ENCODE assay signal across 13 cellular contexts in the genomic region with DNA sequence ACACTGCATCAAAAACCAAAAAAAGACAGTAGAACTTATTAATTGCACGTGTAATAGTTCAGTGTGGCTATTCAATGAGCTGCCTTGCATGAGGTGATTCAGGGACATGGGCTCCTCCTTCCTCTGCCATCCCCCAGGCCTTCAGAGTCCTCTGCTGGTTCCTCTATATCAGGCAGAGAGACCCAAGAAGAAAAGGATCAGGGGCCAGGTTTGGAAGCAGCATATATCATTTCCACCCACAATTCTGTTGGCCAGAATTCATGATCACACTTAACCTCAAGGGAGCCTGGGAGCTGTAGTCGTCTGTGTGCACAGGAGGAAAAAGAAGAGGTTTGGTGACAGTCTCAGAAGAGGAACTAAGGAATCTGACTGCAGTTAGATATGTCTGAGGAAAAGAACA.
DNase-seq lines count a peak whose midpoint lies in the region; ATAC-seq and TF ChIP-seq lines count a peak whose summit lies in the region.
"Had no signal": no experiment of that assay in that cellular context is flagged by ENCODE, and none has a peak within 500 bp of the region (broad histone marks: within the 10 kb centered on the region; RNA-seq: fewer than 3 reads in every experiment).

No MANE protein-coding gene starts in this region.

- H3K27me3 Mint-ChIP-seq in WTC11 (ENCODE audit: low read depth): no peaks in the 10 kb centered on the region

- peak overlapping the region; percentile 38 for H3K4me2 ChIP-seq in smooth muscle cell

- H3K4me1 ChIP-seq in smooth muscle cell (ENCODE audit: low read depth): peaks cover 4% of the 10 kb centered on the region
- H3K4me1 ChIP-seq: breast epithelium, HAP-1 had no signal

- H3K27me3 ChIP-seq in smooth muscle cell (ENCODE audit: low read depth): no peaks in the 10 kb centered on the region
- H3K27me3 ChIP-seq: breast epithelium had no signal

- no peaks in the 10 kb centered on the region for H4K20me1 ChIP-seq in smooth muscle cell (ENCODE audit: low read depth)

- no peak overlapping the region for H2AFZ ChIP-seq in smooth muscle cell (ENCODE audit: low read depth)

- TF ChIP-seq POLR2A in lower leg skin (IDR thresholded peaks at IDR 0.05): no peak

- no peaks in the 10 kb centered on the region for H3K79me2 ChIP-seq in smooth muscle cell (ENCODE audit: low read depth)

- intact Hi-C loops in lower leg skin (cut with DNase I; ENCODE audit: low total_unique reads): no loop called here

- H3K36me3 ChIP-seq in smooth muscle cell (ENCODE audit: low read depth): no peaks in the 10 kb centered on the region
- H3K36me3 ChIP-seq: breast epithelium, HAP-1 had no signal

- no peak for TF ChIP-seq CTCF in WTC11 (IDR thresholded peaks at IDR 0.05)
- no peak for TF ChIP-seq CTCF in smooth muscle cell (IDR thresholded peaks at IDR 0.05; ENCODE audit: borderline replicate concordance, insufficient read depth, poor library complexity, severe bottlenecking)
- no peak for TF ChIP-seq CTCF in lower leg skin (IDR thresholded peaks at IDR 0.05)

- H3K27ac ChIP-seq in smooth muscle cell (ENCODE audit: low read depth): peak overlapping the region; percentile 45
- H3K27ac ChIP-seq: breast epithelium had no signal

- H3K36me3 Mint-ChIP-seq in WTC11: no peaks in the 10 kb centered on the region
- H3K36me3 Mint-ChIP-seq: immature natural killer cell had no signal

- ATAC-seq in WTC11: peak; percentile 60
- no peak for ATAC-seq in GM19395 (IDR thresholded peaks at IDR 0.05; ENCODE audit: unreplicated experiment)
- no peak for ATAC-seq in GM19035 (IDR thresholded peaks at IDR 0.05; ENCODE audit: unreplicated experiment)

- H3F3A ChIP-seq in smooth muscle cell (ENCODE audit: low read depth): peaks cover 4% of the 10 kb centered on the region

- no peaks in the 10 kb centered on the region for H3K9me3 ChIP-seq in smooth muscle cell (replicated peaks; ENCODE audit: low read depth)
- H3K9me3 ChIP-seq: breast epithelium, HAP-1 had no signal

- DNase-seq in NOMO-1 (lab: John Stamatoyannopoulos, UW; ENCODE audit: unreplicated experiment in 2 of 2): peak; percentile 12 to 18
- no peak for DNase-seq in NOMO-1 treated with dmso at 0.1 percent for 144 hours (lab: John Stamatoyannopoulos, UW; ENCODE audit: unreplicated experiment)
- peak; percentile 36 for DNase-seq in NOMO-1 treated with DMSO at 0.1 percent for 48 hours (lab: John Stamatoyannopoulos, UW; ENCODE audit: unreplicated experiment)
- no peak for DNase-seq in WTC11 (ENCODE audit: low spot score)
- DNase-seq in smooth muscle cell (lab: John Stamatoyannopoulos, UW; ENCODE audit: unreplicated experiment): no peak
- no peak for DNase-seq in lower leg skin (ENCODE audit: low spot score in 2 of 2)
- DNase-seq: immature natural killer cell, NCI-H226 had no signal

- H3K9ac ChIP-seq in smooth muscle cell (ENCODE audit: low read depth): no peak overlapping the region

- H3K9me3 Mint-ChIP-seq in WTC11: no peaks in the 10 kb centered on the region
- H3K9me3 Mint-ChIP-seq: immature natural killer cell had no signal

- H3K4me3 Mint-ChIP-seq in WTC11: no peak overlapping the region
- H3K4me3 Mint-ChIP-seq: immature natural killer cell had no signal

- no peaks in the 10 kb centered on the region for H3K4me1 Mint-ChIP-seq in WTC11

- POLR2A ChIA-PET in WTC11 (lab: Charles Lee): no interaction called here

- no peak overlapping the region for H3K27ac Mint-ChIP-seq in WTC11
- H3K27ac Mint-ChIP-seq: immature natural killer cell had no signal

- CTCF ChIA-PET in WTC11 (lab: Charles Lee): interaction anchor here (0.9 kb wide), 1 partner anchor 69 kb away, joined by 4 read pairs; no protein-coding TSS in a partner anchor

- WGBS in smooth muscle cell (ENCODE audit: low lambda C conversion rate): 74% methylated on average over 2 of the region's 2 CpGs
- WGBS in lower leg skin, 2 donors: 39 to 41% methylated on average over 2 of the region's 2 CpGs

- H3K4me3 ChIP-seq in smooth muscle cell (no peak overlapping the region), lower leg skin (ENCODE audit: low read depth, poor library complexity, severe bottlenecking) (no peak overlapping the region)
- H3K4me3 ChIP-seq: breast epithelium, HAP-1, skin epidermis had no signal

TF ChIP-seq in WTC11, 78 proteins besides CTCF, POLR2A, EP300 and RAD21:
- TF ChIP-seq, protein P1, sequence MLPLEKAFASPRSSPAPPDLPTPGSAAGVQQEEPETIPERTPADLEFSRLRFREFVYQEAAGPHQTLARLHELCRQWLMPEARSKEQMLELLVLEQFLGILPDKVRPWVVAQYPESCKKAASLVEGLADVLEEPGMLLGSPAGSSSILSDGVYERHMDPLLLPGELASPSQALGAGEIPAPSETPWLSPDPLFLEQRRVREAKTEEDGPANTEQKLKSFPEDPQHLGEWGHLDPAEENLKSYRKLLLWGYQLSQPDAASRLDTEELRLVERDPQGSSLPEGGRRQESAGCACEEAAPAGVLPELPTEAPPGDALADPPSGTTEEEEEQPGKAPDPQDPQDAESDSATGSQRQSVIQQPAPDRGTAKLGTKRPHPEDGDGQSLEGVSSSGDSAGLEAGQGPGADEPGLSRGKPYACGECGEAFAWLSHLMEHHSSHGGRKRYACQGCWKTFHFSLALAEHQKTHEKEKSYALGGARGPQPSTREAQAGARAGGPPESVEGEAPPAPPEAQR (CRISPR knock-in tag; IDR thresholded peaks at IDR 0.05): no peak
- no peak for TF ChIP-seq NFYB (CRISPR knock-in tag; conservative IDR thresholded peaks at IDR 0.05; ENCODE audit: low read depth)
- TF ChIP-seq SP1 (CRISPR knock-in tag; conservative IDR thresholded peaks at IDR 0.05): no peak
- TF ChIP-seq, protein P2, sequence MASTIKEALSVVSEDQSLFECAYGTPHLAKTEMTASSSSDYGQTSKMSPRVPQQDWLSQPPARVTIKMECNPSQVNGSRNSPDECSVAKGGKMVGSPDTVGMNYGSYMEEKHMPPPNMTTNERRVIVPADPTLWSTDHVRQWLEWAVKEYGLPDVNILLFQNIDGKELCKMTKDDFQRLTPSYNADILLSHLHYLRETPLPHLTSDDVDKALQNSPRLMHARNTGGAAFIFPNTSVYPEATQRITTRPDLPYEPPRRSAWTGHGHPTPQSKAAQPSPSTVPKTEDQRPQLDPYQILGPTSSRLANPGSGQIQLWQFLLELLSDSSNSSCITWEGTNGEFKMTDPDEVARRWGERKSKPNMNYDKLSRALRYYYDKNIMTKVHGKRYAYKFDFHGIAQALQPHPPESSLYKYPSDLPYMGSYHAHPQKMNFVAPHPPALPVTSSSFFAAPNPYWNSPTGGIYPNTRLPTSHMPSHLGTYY (CRISPR knock-in tag; IDR thresholded peaks at IDR 0.05): no peak
- TF ChIP-seq MXD4 (CRISPR knock-in tag; IDR thresholded peaks at IDR 0.05; ENCODE audit: borderline replicate concordance): no peak
- no peak for TF ChIP-seq NR3C1 (CRISPR knock-in tag; conservative IDR thresholded peaks at IDR 0.05; ENCODE audit: low read depth)
- TF ChIP-seq CREM (CRISPR knock-in tag; IDR thresholded peaks at IDR 0.05): no peak
- no peak for TF ChIP-seq HMGA2 (CRISPR knock-in tag; IDR thresholded peaks at IDR 0.05)
- TF ChIP-seq TEAD1 (CRISPR knock-in tag; IDR thresholded peaks at IDR 0.05): no peak
- TF ChIP-seq, protein P3, sequence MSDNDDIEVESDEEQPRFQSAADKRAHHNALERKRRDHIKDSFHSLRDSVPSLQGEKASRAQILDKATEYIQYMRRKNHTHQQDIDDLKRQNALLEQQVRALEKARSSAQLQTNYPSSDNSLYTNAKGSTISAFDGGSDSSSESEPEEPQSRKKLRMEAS (CRISPR knock-in tag; IDR thresholded peaks at IDR 0.05): no peak
- TF ChIP-seq, protein P4, sequence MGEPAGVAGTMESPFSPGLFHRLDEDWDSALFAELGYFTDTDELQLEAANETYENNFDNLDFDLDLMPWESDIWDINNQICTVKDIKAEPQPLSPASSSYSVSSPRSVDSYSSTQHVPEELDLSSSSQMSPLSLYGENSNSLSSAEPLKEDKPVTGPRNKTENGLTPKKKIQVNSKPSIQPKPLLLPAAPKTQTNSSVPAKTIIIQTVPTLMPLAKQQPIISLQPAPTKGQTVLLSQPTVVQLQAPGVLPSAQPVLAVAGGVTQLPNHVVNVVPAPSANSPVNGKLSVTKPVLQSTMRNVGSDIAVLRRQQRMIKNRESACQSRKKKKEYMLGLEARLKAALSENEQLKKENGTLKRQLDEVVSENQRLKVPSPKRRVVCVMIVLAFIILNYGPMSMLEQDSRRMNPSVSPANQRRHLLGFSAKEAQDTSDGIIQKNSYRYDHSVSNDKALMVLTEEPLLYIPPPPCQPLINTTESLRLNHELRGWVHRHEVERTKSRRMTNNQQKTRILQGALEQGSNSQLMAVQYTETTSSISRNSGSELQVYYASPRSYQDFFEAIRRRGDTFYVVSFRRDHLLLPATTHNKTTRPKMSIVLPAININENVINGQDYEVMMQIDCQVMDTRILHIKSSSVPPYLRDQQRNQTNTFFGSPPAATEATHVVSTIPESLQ (CRISPR knock-in tag; IDR thresholded peaks at IDR 0.05): no peak
- TF ChIP-seq, protein P5, sequence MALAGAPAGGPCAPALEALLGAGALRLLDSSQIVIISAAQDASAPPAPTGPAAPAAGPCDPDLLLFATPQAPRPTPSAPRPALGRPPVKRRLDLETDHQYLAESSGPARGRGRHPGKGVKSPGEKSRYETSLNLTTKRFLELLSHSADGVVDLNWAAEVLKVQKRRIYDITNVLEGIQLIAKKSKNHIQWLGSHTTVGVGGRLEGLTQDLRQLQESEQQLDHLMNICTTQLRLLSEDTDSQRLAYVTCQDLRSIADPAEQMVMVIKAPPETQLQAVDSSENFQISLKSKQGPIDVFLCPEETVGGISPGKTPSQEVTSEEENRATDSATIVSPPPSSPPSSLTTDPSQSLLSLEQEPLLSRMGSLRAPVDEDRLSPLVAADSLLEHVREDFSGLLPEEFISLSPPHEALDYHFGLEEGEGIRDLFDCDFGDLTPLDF (CRISPR knock-in tag; IDR thresholded peaks at IDR 0.05): no peak
TF ChIP-seq in WTC11: peak in this region for 0.

Comparison
In these comparisons a context has a peak if more than half of its experiments do, and no peak if none do; other contexts are left out.
1. DNase-seq: peak in NOMO-1 (2 of 2) and NOMO-1 treated with DMSO at 0.1 percent for 48 hours (single experiment); none in NOMO-1 treated with dmso at 0.1 percent for 144 hours (single experiment), WTC11 (single experiment), smooth muscle cell (single experiment) and lower leg skin (0 of 2).